In genomic region chr10:31404640-31405039, GRCh38 we compare ENCODE assay signal across 18 cellular contexts.
DNase-seq lines count a peak whose midpoint lies in the region; ATAC-seq, FAIRE-seq and TF ChIP-seq lines count a peak whose summit lies in the region.
"Had no signal": no experiment of that assay in that cellular context is flagged by ENCODE, and none has a peak within 500 bp of the region (broad histone marks: within the 10 kb centered on the region; RNA-seq: fewer than 3 reads in every experiment).

No MANE protein-coding gene starts in this region.

- H3K27me3 ChIP-seq in DND-41 (ENCODE audit: insufficient read depth, low read length, poor library complexity) (no peaks in the 10 kb centered on the region), K562 (ENCODE audit: control insufficient read depth in 2 of 2, insufficient read depth in 2 of 2, low read length in 2 of 2) (no peaks in the 10 kb centered on the region), HepG2 (ENCODE audit: control insufficient read depth in 1 of 2, insufficient read depth in 2 of 2, low read length in 2 of 2) (no peaks in the 10 kb centered on the region)
- H3K27me3 ChIP-seq: BLaER1 treated with 17β-estradiol and CSF1 and Interleukin-3, amounts not matched to agents 10 nM and 100 nM; left lung; MG63; suprapubic skin had no signal

- intact Hi-C loops in K562 (cut with micrococcal nuclease) = no loop called here
- intact Hi-C loops in HepG2 (cut with micrococcal nuclease; ENCODE audit: unreplicated experiment) = loop anchor here (5.0 kb wide), 1 partner anchor 82 kb away; no protein-coding TSS in a partner anchor

- ATAC-seq in DND-41 (ENCODE audit: insufficient read depth, low read depth) = peak; percentile 78
- ATAC-seq in HG02759 (IDR thresholded peaks at IDR 0.05; ENCODE audit: unreplicated experiment) = peak; percentile 43
- ATAC-seq in K562 = peak; percentile 70
- peak; percentile 82 for ATAC-seq in HepG2
- ATAC-seq in HG03095 (IDR thresholded peaks at IDR 0.05; ENCODE audit: unreplicated experiment) = no peak
- no peak for ATAC-seq in GM19324 (IDR thresholded peaks at IDR 0.05; ENCODE audit: low FRiP score, unreplicated experiment)
- ATAC-seq in HG03520 (IDR thresholded peaks at IDR 0.05; ENCODE audit: unreplicated experiment) = no peak
- ATAC-seq: left lung had no signal

- FAIRE-seq in K562 (lab: Jason Lieb, UNC) (no peak), HepG2 (lab: Jason Lieb, UNC) (peak; percentile 65)

- in situ Hi-C loops in K562 (cut with MboI) (no loop called here), HepG2 (cut with HindIII; ENCODE audit: extremely low pct_ligation_motif_present, low pct_unique_long_range_greater_than_20kb) (no loop called here)

- POLR2A ChIA-PET in K562 (lab: Yijun Ruan, JAX) (no interaction called here), HepG2 (lab: Yijun Ruan, JAX) (no interaction called here)

- H2AFZ ChIP-seq in DND-41 (ENCODE audit: low read depth, low read length) = no peak overlapping the region
- no peak overlapping the region for H2AFZ ChIP-seq in K562 (ENCODE audit: low read depth, low read length)
- no peak overlapping the region for H2AFZ ChIP-seq in HepG2 (ENCODE audit: low read length)

- H4K20me1 ChIP-seq in DND-41 (ENCODE audit: insufficient read depth, low read length) (peaks cover 13% of the 10 kb centered on the region; the same call in 1 of the 2 replicates), K562 (replicated peaks; ENCODE audit: control insufficient read depth, insufficient read depth, low read length) (no peaks in the 10 kb centered on the region), HepG2 (ENCODE audit: insufficient read depth, low read length) (peaks cover 14% of the 10 kb centered on the region)
- H4K20me1 ChIP-seq: BLaER1 treated with 17β-estradiol and CSF1 and Interleukin-3, amounts not matched to agents 10 nM and 100 nM had no signal

- TF ChIP-seq RAD21 in K562 (CRISPR knock-in tag; conservative IDR thresholded peaks at IDR 0.05 in 1 of 2, IDR thresholded peaks at IDR 0.05 in 1 of 2) = no peak
- no peak for TF ChIP-seq RAD21 in HepG2 (CRISPR knock-in tag; IDR thresholded peaks at IDR 0.05)

- BruUV-seq in K562 (replicated peaks; lab: Mats Ljungman, UMichigan) (no TSS peak), HepG2 (replicated peaks; lab: Mats Ljungman, UMichigan) (no TSS peak)

- H3K9me3 ChIP-seq in DND-41 (ENCODE audit: insufficient read depth, low read length, severe bottlenecking) (peaks cover 3% of the 10 kb centered on the region), K562 (replicated peaks; ENCODE audit: control insufficient read depth, insufficient read depth, low read depth, low read length) (no peaks in the 10 kb centered on the region), HepG2 (ENCODE audit: low read length) (no peaks in the 10 kb centered on the region)
- H3K9me3 ChIP-seq: left lung, suprapubic skin had no signal

- TF ChIP-seq EP300 in K562 (IDR thresholded peaks at IDR 0.05; ENCODE audit: low read length) (no peak), HepG2 (IDR thresholded peaks at IDR 0.05; ENCODE audit: low read depth in 2 of 2, low read length in 2 of 2) (no peak), HepG2 (CRISPR knock-in tag; IDR thresholded peaks at IDR 0.05; ENCODE audit: borderline replicate concordance) (no peak)

- H3K4me2 ChIP-seq in DND-41 (ENCODE audit: insufficient read depth, low read length) (no peak overlapping the region), K562 (ENCODE audit: insufficient read depth, low read length) (no peak overlapping the region), HepG2 (ENCODE audit: low read depth, low read length) (no peak overlapping the region)
- H3K4me2 ChIP-seq: BLaER1 treated with 17β-estradiol and CSF1 and Interleukin-3, amounts not matched to agents 10 nM and 100 nM had no signal

- H3K27ac ChIP-seq in DND-41 (ENCODE audit: low read length) = no peak overlapping the region
- H3K27ac ChIP-seq in K562 (ENCODE audit: extremely low read depth, low read depth, low read length) = no peak overlapping the region
- H3K27ac ChIP-seq in HepG2 (ENCODE audit: extremely low read length, insufficient read depth, low read length) = no peak overlapping the region
- H3K27ac ChIP-seq: BLaER1 treated with 17β-estradiol and CSF1 and Interleukin-3, amounts not matched to agents 10 nM and 100 nM; left lung; skin epidermis; suprapubic skin had no signal

- H3K4me3 ChIP-seq in DND-41 (ENCODE audit: low read depth in 1 of 2, low read length in 2 of 2) = no peak overlapping the region
- H3K4me3 ChIP-seq in K562 = no peak overlapping the region
- H3K4me3 ChIP-seq in HepG2 (replicated peaks in 1 of 3; ENCODE audit: insufficient read depth in 1 of 3, low read depth in 2 of 3, low read length in 3 of 3) = no peak overlapping the region
- H3K4me3 ChIP-seq: BLaER1 treated with 17β-estradiol and CSF1 and Interleukin-3, amounts not matched to agents 10 nM and 100 nM; left lung; MG63; skin epidermis; suprapubic skin had no signal

- TF ChIP-seq POLR2A in K562 (conservative IDR thresholded peaks at IDR 0.05) (no peak), HepG2 (IDR thresholded peaks at IDR 0.05; ENCODE audit: insufficient read depth in 1 of 2, low read depth in 2 of 2, low read length in 2 of 2) (no peak)

- H3K9ac ChIP-seq in DND-41 (ENCODE audit: low read depth, low read length) (no peak overlapping the region), K562 (ENCODE audit: insufficient read depth in 1 of 2, low read depth in 2 of 2, low read length in 2 of 2) (no peak overlapping the region), HepG2 (ENCODE audit: insufficient read depth, low read depth, low read length) (no peak overlapping the region)
- H3K9ac ChIP-seq: BLaER1 treated with 17β-estradiol and CSF1 and Interleukin-3, amounts not matched to agents 10 nM and 100 nM had no signal

- H3K9me1 ChIP-seq in K562 (ENCODE audit: control insufficient read depth, insufficient read depth, low read length) = no peaks in the 10 kb centered on the region

- DNase-seq in DND-41 (no peak), K562 (ENCODE audit: extremely low read depth in 1 of 4, low spot score in 3 of 4) (peak in 3 of 4 experiments; percentile 5 to 56 (median 11)), HepG2 (ENCODE audit: low spot score) (peak; percentile 54), inferior parietal cortex (ENCODE audit: extremely low spot score) (no peak)
- DNase-seq: activated CD4-positive, alpha-beta T cell treated with anti-CD3 and anti-CD28 coated beads for 1 hour; activated T-cell treated with anti-CD3 and anti-CD28 coated beads, Interleukin-2, amount 50 U/mL, for 48 hours; effector memory CD4-positive, alpha-beta T cell; left lung; MG63; NCI-H345; T-cell had no signal

- peaks cover 77% of the 10 kb centered on the region for H3K79me2 ChIP-seq in DND-41 (ENCODE audit: insufficient read depth, low read length)
- no peaks in the 10 kb centered on the region for H3K79me2 ChIP-seq in K562 (ENCODE audit: control insufficient read depth, insufficient read depth, low read length)
- H3K79me2 ChIP-seq in HepG2 (ENCODE audit: insufficient read depth, low read length) = peaks cover 12% of the 10 kb centered on the region

- CTCF ChIA-PET in K562 (lab: Yijun Ruan, JAX; ENCODE audit: low intra/inter-chr PET ratio) = no interaction called here
- CTCF ChIA-PET in HepG2 (lab: Yijun Ruan, JAX; ENCODE audit: low intra/inter-chr PET ratio, low total read pairs) = no interaction called here

- H3K36me3 ChIP-seq in DND-41 (ENCODE audit: insufficient read depth, low read length) (peaks cover 10% of the 10 kb centered on the region), K562 (ENCODE audit: control insufficient read depth, insufficient read depth, low read length) (no peaks in the 10 kb centered on the region), HepG2 (replicated peaks in 1 of 2; ENCODE audit: control insufficient read depth in 1 of 2, insufficient read depth in 2 of 2, low read length in 2 of 2) (no peaks in the 10 kb centered on the region)
- H3K36me3 ChIP-seq: BLaER1 treated with 17β-estradiol and CSF1 and Interleukin-3, amounts not matched to agents 10 nM and 100 nM; left lung; suprapubic skin had no signal

- TF ChIP-seq CTCF in DND-41 (IDR thresholded peaks at IDR 0.05; ENCODE audit: borderline replicate concordance, extremely low read depth, low read length, poor library complexity, severe bottlenecking) = no peak
- no peak for TF ChIP-seq CTCF in K562 (IDR thresholded peaks at IDR 0.05 in 2 of 3, conservative IDR thresholded peaks at IDR 0.05 in 1 of 3; ENCODE audit: insufficient read depth in 2 of 3, low read depth in 1 of 3, low read length in 3 of 3)
- no peak for TF ChIP-seq CTCF in HepG2 (CRISPR knock-in tag; IDR thresholded peaks at IDR 0.05)

- H3K4me1 ChIP-seq in DND-41 (ENCODE audit: insufficient read depth, low read length) = no peaks in the 10 kb centered on the region
- no peaks in the 10 kb centered on the region; a peak in 1 of 5 replicates for H3K4me1 ChIP-seq in K562 (replicated peaks in 1 of 2; ENCODE audit: control insufficient read depth in 2 of 2, insufficient read depth in 2 of 2, low read length in 2 of 2)
- H3K4me1 ChIP-seq in HepG2 (ENCODE audit: insufficient read depth, low read length) = peaks cover 22% of the 10 kb centered on the region
- H3K4me1 ChIP-seq: BLaER1 treated with 17β-estradiol and CSF1 and Interleukin-3, amounts not matched to agents 10 nM and 100 nM had no signal

TF ChIP-seq in HepG2, 621 proteins besides CTCF, POLR2A, EP300 and RAD21 (continues in another document):
- TF ChIP-seq ETV5 (CRISPR knock-in tag; IDR thresholded peaks at IDR 0.05; ENCODE audit: borderline replicate concordance) (peak; percentile 37; the same call in 1 of the 2 replicates), ZNF749 (CRISPR knock-in tag; IDR thresholded peaks at IDR 0.05; ENCODE audit: borderline replicate concordance) (no peak), GMEB1 (CRISPR knock-in tag; IDR thresholded peaks at IDR 0.05; ENCODE audit: borderline replicate concordance) (no peak)

Comparison
In these comparisons a context has a peak if more than half of its experiments do, and no peak if none do; other contexts are left out.
1. ATAC-seq: peak in DND-41 (single experiment), HG02759 (single experiment), K562 (single experiment) and HepG2 (single experiment); none in HG03095 (single experiment), GM19324 (single experiment) and HG03520 (single experiment).
2. DNase-seq: peak in K562 (3 of 4) and HepG2 (single experiment); none in DND-41 (single experiment) and inferior parietal cortex (single experiment).